Comparison of ENCODE assay signal across 25 cellular contexts in the genomic region with DNA sequence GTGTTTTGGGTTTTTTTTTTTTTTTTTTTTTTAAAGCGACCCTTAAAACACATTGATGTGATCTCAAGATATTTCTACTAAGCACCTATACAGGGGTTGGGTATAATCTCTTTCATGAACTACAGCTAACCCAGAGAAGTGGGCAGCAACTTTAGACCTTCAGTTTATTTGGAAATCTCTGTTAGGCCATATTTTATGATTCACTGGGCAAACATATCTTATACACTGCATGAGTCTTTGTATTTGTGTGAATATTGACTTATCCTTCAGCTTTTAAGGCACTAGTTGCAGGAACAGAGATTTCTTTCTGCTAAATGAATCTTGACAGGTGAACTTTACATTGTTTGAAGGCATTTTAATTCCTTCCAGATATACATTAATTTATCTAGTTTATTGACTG.
"Had no signal": no experiment of that assay in that cellular context is flagged by ENCODE, and none has a peak within 500 bp of the region (broad histone marks: within the 10 kb centered on the region; RNA-seq: fewer than 3 reads in every experiment).

No MANE protein-coding gene starts in this region.

- DNase-seq: activated CD4-positive, alpha-beta T cell treated with anti-CD3 and anti-CD28 coated beads for 48 hours; activated CD4-positive, alpha-beta T cell treated with anti-CD3 and anti-CD28 coated beads, Interleukin-2, amount 50 U/mL, for 48 hours; activated CD8-positive, alpha-beta memory T cell treated with anti-CD3 and anti-CD28 coated beads, Interleukin-2, amount 10 ng/mL, durations not matched to agents 7 days and 5 days; activated effector memory CD4-positive, alpha-beta T cell treated with Interleukin-2 at 50 U/mL for 16 hours; activated naive CD4-positive, alpha-beta T cell; activated T-cell treated with anti-CD3 and anti-CD28 coated beads, Interleukin-2, amount 50 U/mL, for 24 hours; amygdala; Karpas-422; NCI-H1105 treated with DMSO at 0.1 percent for 48 hours; NCI-H1436 treated with DMSO at 0.1 percent for 48 hours; NCI-H187; NCI-H2081; NCI-H510A treated with DMSO at 0.1 percent for 48 hours; NCI-H748 treated with DMSO at 0.1 percent for 48 hours; OCI-M1; Peyer's patch; Right ventricle myocardium superior; SJCRH30; SK-N-SH; T-helper 1 cell; WERI-Rb-1 had no signal

- H3K4me3 ChIP-seq: cardiac muscle cell, K562, Peyer's patch, SJCRH30 had no signal

- H3K4me2 ChIP-seq: SK-N-SH had no signal

- H3K36me3 ChIP-seq: cardiac muscle cell, Peyer's patch, SJCRH30, WERI-Rb-1 had no signal

- H3K27ac ChIP-seq: cardiac muscle cell, RWPE1, SJCRH30, WERI-Rb-1 had no signal

- FAIRE-seq: astrocyte, K562 had no signal

- H3K27me3 ChIP-seq: cardiac muscle cell, Peyer's patch, SJCRH30 had no signal

- H3K9me3 ChIP-seq: Peyer's patch, SJCRH30, SK-N-SH had no signal

- H3K4me1 ChIP-seq: SJCRH30 had no signal

- ATAC-seq: activated CD8-positive, alpha-beta memory T cell treated with anti-CD3 and anti-CD28 coated beads, Interleukin-2, amount 10 ng/mL, durations not matched to agents 7 days and 5 days; K562 had no signal
